ENCODE assay signal across 22 cellular contexts in the genomic region with DNA sequence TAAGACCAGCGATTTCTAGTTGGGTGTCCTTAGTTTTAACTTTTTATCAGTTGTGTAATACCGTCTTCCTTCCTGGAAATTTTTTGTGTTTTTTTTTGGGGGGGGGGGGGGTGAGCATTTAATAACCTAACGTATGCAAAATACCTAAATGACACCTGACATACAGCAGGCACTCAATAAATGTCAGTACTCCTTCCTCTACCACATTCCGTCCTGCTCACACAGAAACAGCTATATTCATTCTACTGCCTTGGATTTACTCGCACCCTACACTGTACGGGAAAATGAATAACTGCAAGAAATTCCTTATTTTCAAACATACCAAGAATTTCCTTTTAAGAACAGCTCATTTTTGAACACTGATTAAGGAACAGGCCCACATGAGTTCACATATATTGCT. TPM values are rescaled to one million over a fixed set of nuclear protein-coding genes. Genes with fewer than 3 reads are reported as not detected.
DNase-seq lines count a peak whose midpoint lies in the region; ATAC-seq, FAIRE-seq and TF ChIP-seq lines count a peak whose summit lies in the region.
"Had no signal": no experiment of that assay in that cellular context is flagged by ENCODE, and none has a peak within 500 bp of the region (broad histone marks: within the 10 kb centered on the region; RNA-seq: fewer than 3 reads in every experiment).

No MANE protein-coding gene starts in this region.

- no peaks in the 10 kb centered on the region for H3K27me3 Mint-ChIP-seq in effector memory CD8-positive, alpha-beta T cell
- no peaks in the 10 kb centered on the region for H3K27me3 Mint-ChIP-seq in stimulated activated naive CD8-positive, alpha-beta T cell treated with anti-CD3 and anti-CD28 coated beads, Interleukin-15, amount 100 ng/mL, for 72 hours
- H3K27me3 Mint-ChIP-seq: CD4-positive, alpha-beta T cell had no signal

- H3K27me3 ChIP-seq in BLaER1 (no peaks in the 10 kb centered on the region), OCI-LY1 (ENCODE audit: insufficient read depth, low read length) (no peaks in the 10 kb centered on the region), H1 (replicated peaks in 1 of 4; ENCODE audit: control insufficient read depth in 3 of 4, extremely low read depth in 1 of 4, insufficient read depth in 3 of 4, low read length in 3 of 4) (peaks cover 0 to 17% (median 13%) of the 10 kb centered on the region in 4 experiments; a peak in 5 of 7 replicates)
- H3K27me3 ChIP-seq: Peyer's patch had no signal

- FAIRE-seq in H1 (lab: Jason Lieb, UNC), result no peak
- FAIRE-seq: GM12891 had no signal

- H4K8ac ChIP-seq in H1 (ENCODE audit: extremely low read depth, insufficient read depth, low read length), result no peak overlapping the region

- peaks cover 22% of the 10 kb centered on the region for H3K36me3 Mint-ChIP-seq in effector memory CD8-positive, alpha-beta T cell (ENCODE audit: insufficient read depth)

- no peak overlapping the region for H2BK15ac ChIP-seq in H1 (ENCODE audit: low read length)

- TF ChIP-seq EP300 in H1 (IDR thresholded peaks at IDR 0.05; ENCODE audit: borderline replicate concordance in 1 of 2, low read depth in 2 of 2, low read length in 2 of 2), result no peak

- H2AK5ac ChIP-seq in H1 (ENCODE audit: low read depth, low read length), result no peak overlapping the region

- ATAC-seq in effector memory CD8-positive, alpha-beta T cell (replicated peaks), result no peak
- ATAC-seq in stimulated activated naive CD8-positive, alpha-beta T cell treated with anti-CD3 and anti-CD28 coated beads, Interleukin-15, amount 100 ng/mL, for 72 hours, result no peak
- no peak for ATAC-seq in HG02571 (IDR thresholded peaks at IDR 0.05; ENCODE audit: unreplicated experiment)
- ATAC-seq: HCT116 had no signal

- TF ChIP-seq CTCF in OCI-LY1 (IDR thresholded peaks at IDR 0.05; ENCODE audit: low read length) (no peak), H1 (IDR thresholded peaks at IDR 0.05; ENCODE audit: control extremely low read depth in 1 of 3, insufficient read depth in 1 of 3, low read depth in 1 of 3, low read length in 3 of 3) (no peak)

- no peak overlapping the region for H2BK120ac ChIP-seq in H1 (replicated peaks; ENCODE audit: low read depth, low read length)

- H3K4me3 ChIP-seq in BLaER1 (peak overlapping the region; percentile 99; the same call in 1 of the 2 replicates), OCI-LY1 (ENCODE audit: low read depth, low read length, poor library complexity, severe bottlenecking) (peak overlapping the region; percentile 72), H1 (ENCODE audit: extremely low read depth in 1 of 4, insufficient read depth in 2 of 4, low read depth in 3 of 4, low read length in 4 of 4) (no peak overlapping the region)
- H3K4me3 ChIP-seq: Peyer's patch, SK-N-MC had no signal

- POLR2A ChIA-PET in H1 (lab: Charles Lee; ENCODE audit: partially characterized antibody), result interaction anchor here (0.6 to 1.1 kb wide), 2 partner anchors 96 to 142 kb away, joined by 3 to 5 read pairs; no protein-coding TSS in a partner anchor

- peaks cover 9% of the 10 kb centered on the region for H3K23me2 ChIP-seq in H1 (ENCODE audit: low read depth, low read length)

- H4K5ac ChIP-seq in H1 (ENCODE audit: insufficient read length, low read depth, low read length), result no peak overlapping the region

- peaks cover 71% of the 10 kb centered on the region for H3K4me1 ChIP-seq in BLaER1
- H3K4me1 ChIP-seq in OCI-LY1 (ENCODE audit: insufficient read depth, low read length, severe bottlenecking), result peaks cover 80% of the 10 kb centered on the region
- H3K4me1 ChIP-seq in H1 (replicated peaks in 1 of 4; ENCODE audit: control insufficient read depth in 3 of 4, insufficient read depth in 4 of 4, low read length in 3 of 4), result peaks cover 16 to 33% (median 23%) of the 10 kb centered on the region in 4 experiments

- H4K20me1 ChIP-seq in BLaER1 (peaks cover 49% of the 10 kb centered on the region), OCI-LY1 (ENCODE audit: insufficient read depth, low read length) (no peaks in the 10 kb centered on the region), H1 (replicated peaks in 1 of 2; ENCODE audit: control insufficient read depth in 1 of 2, insufficient read depth in 2 of 2, low read length in 2 of 2) (peaks cover 10 to 15% of the 10 kb centered on the region in 2 experiments)

- H3K4me1 Mint-ChIP-seq in effector memory CD8-positive, alpha-beta T cell (ENCODE audit: low read depth in 2 of 2), result peaks cover 54 to 61% of the 10 kb centered on the region in 2 donors
- H3K4me1 Mint-ChIP-seq in stimulated activated naive CD8-positive, alpha-beta T cell treated with anti-CD3 and anti-CD28 coated beads, Interleukin-15, amount 100 ng/mL, for 72 hours, result peaks cover 73% of the 10 kb centered on the region

- no peaks in the 10 kb centered on the region for H3F3A ChIP-seq in OCI-LY1 (ENCODE audit: insufficient read depth, low read length)

- peaks cover 14% of the 10 kb centered on the region for H3K79me1 ChIP-seq in H1 (ENCODE audit: low read depth, low read length)

- H3K18ac ChIP-seq in H1 (ENCODE audit: extremely low read depth, low read length), result peak overlapping the region; percentile 29

- H2BK20ac ChIP-seq in H1 (ENCODE audit: low read length), result no peak overlapping the region

- no peaks in the 10 kb centered on the region for H3K9me3 Mint-ChIP-seq in effector memory CD8-positive, alpha-beta T cell
- no peaks in the 10 kb centered on the region for H3K9me3 Mint-ChIP-seq in stimulated activated naive CD8-positive, alpha-beta T cell treated with anti-CD3 and anti-CD28 coated beads, Interleukin-15, amount 100 ng/mL, for 72 hours
- H3K9me3 Mint-ChIP-seq: CD4-positive, alpha-beta T cell had no signal

- H3K27ac Mint-ChIP-seq in effector memory CD8-positive, alpha-beta T cell, result peak overlapping the region in 1 of 2 donors; percentile 5
- no peak overlapping the region for H3K27ac Mint-ChIP-seq in stimulated activated naive CD8-positive, alpha-beta T cell treated with anti-CD3 and anti-CD28 coated beads, Interleukin-15, amount 100 ng/mL, for 72 hours
- H3K27ac Mint-ChIP-seq: CD4-positive, alpha-beta T cell had no signal

- H3K36me3 ChIP-seq in BLaER1 (no peaks in the 10 kb centered on the region), OCI-LY1 (ENCODE audit: insufficient read depth, low read length) (peaks cover 18% of the 10 kb centered on the region; the same call in 1 of the 2 replicates), H1 (ENCODE audit: control insufficient read depth in 2 of 4, insufficient read depth in 4 of 4, low read length in 3 of 4) (no peaks in the 10 kb centered on the region)
- H3K36me3 ChIP-seq: Peyer's patch had no signal

- H3K56ac ChIP-seq in H1 (replicated peaks; ENCODE audit: insufficient read length, low read depth, low read length), result no peak overlapping the region

- H2AFZ ChIP-seq in OCI-LY1 (ENCODE audit: low read length) (no peak overlapping the region), H1 (ENCODE audit: low read length) (no peak overlapping the region)

- H3K14ac ChIP-seq in H1 (ENCODE audit: insufficient read length), result no peak overlapping the region

- H3K4me2 ChIP-seq in BLaER1 (peak overlapping the region; percentile 95), OCI-LY1 (ENCODE audit: low read length) (peak overlapping the region; percentile 91), H1 (ENCODE audit: insufficient read depth in 1 of 2, low read depth in 2 of 2, low read length in 2 of 2) (no peak overlapping the region; a peak in 1 of 4 replicates)

- WGBS in H1 (ENCODE audit: extremely low coverage in 1 of 2, insufficient coverage in 1 of 2, insufficient read length in 1 of 2, insufficient replicate concordance in 2 of 2, low coverage in 1 of 2, low lambda C conversion rate in 2 of 2, missing lambda C conversion rate in 1 of 2), 2 experiments, result 81% methylated on average over 6 of the region's 6 CpGs; no CpG with 5 or more reads in 1 of the 2 experiments

- no peak overlapping the region for H3K4ac ChIP-seq in H1 (replicated peaks; ENCODE audit: insufficient read length, low read depth, low read length)

- no peak overlapping the region for H3K4me3 Mint-ChIP-seq in effector memory CD8-positive, alpha-beta T cell
- H3K4me3 Mint-ChIP-seq in stimulated activated naive CD8-positive, alpha-beta T cell treated with anti-CD3 and anti-CD28 coated beads, Interleukin-15, amount 100 ng/mL, for 72 hours, result no peak overlapping the region
- H3K4me3 Mint-ChIP-seq: CD4-positive, alpha-beta T cell had no signal

- peak; percentile 15 for DNase-seq in GF-D8 (lab: John Stamatoyannopoulos, UW)
- no peak for DNase-seq in H1 (ENCODE audit: low read depth in 1 of 2, low spot score in 2 of 2)
- no peak for DNase-seq in effector memory CD8-positive, alpha-beta T cell
- no peak for DNase-seq in stimulated activated naive CD8-positive, alpha-beta T cell treated with anti-CD3 and anti-CD28 coated beads, Interleukin-15, amount 100 ng/mL, for 72 hours
- no peak for DNase-seq in UCSD-AML1 (lab: John Stamatoyannopoulos, UW; ENCODE audit: unreplicated experiment)
- DNase-seq: CD4-positive, alpha-beta T cell; COR-L47; EL; GDM1; NCI-H2029; NCI-H526 treated with DMSO at 0.1 percent for 48 hours; OCI-M1; SIG-M5; SW 1271 had no signal

- 0 out of 2 replicates have a peak overlapping the region, but pooled peaks have one; percentile 12 for H2BK12ac ChIP-seq in H1 (ENCODE audit: low read depth, low read length)

- TF ChIP-seq RAD21 in H1 (IDR thresholded peaks at IDR 0.05 in 1 of 2, conservative IDR thresholded peaks at IDR 0.05 in 1 of 2; ENCODE audit: low read depth in 2 of 2, low read length in 2 of 2), result no peak

- TF ChIP-seq POLR2A in H1 (IDR thresholded peaks at IDR 0.05; ENCODE audit: control extremely low read depth in 1 of 2, low read depth in 2 of 2, low read length in 2 of 2), result no peak

- H2BK5ac ChIP-seq in H1 (ENCODE audit: low read depth, low read length), result no peak overlapping the region

- H4K91ac ChIP-seq in H1 (replicated peaks; ENCODE audit: insufficient read length, low read length), result no peak overlapping the region

- CTCF ChIA-PET in H1 (lab: Charles Lee; ENCODE audit: partially characterized antibody), result interaction anchor here (0.6 to 5.2 kb wide), 9 partner anchors 21 to 253 kb away, joined by 3 to 30 read pairs (median 3); no protein-coding TSS in a partner anchor

- peak overlapping the region; percentile 33; the same call in 1 of the 2 replicates for H3K27ac ChIP-seq in BLaER1
- H3K27ac ChIP-seq in OCI-LY1 (ENCODE audit: low read depth, low read length, poor library complexity, severe bottlenecking), result peak overlapping the region; percentile 89
- H3K27ac ChIP-seq in H1 (ENCODE audit: low read depth, low read length), result no peak overlapping the region
- H3K27ac ChIP-seq: Peyer's patch, SK-N-MC had no signal

- H3K9me2 ChIP-seq in OCI-LY1 (ENCODE audit: low read depth, low read length), result no peaks in the 10 kb centered on the region

- H3K9me3 ChIP-seq in BLaER1 (no peaks in the 10 kb centered on the region), OCI-LY1 (ENCODE audit: low read length) (no peaks in the 10 kb centered on the region), H1 (ENCODE audit: insufficient read depth in 2 of 2, low read depth in 1 of 2, low read length in 1 of 2) (no peaks in the 10 kb centered on the region)
- H3K9me3 ChIP-seq: Peyer's patch had no signal

- H3K79me2 ChIP-seq in OCI-LY1 (ENCODE audit: insufficient read depth, low read length) (peaks cover 75% of the 10 kb centered on the region), H1 (ENCODE audit: control insufficient read depth in 1 of 2, insufficient read depth in 2 of 2, low read length in 2 of 2) (peaks cover 0 to 80% of the 10 kb centered on the region in 2 experiments; a peak in 3 of 4 replicates)

- H3K9ac ChIP-seq in BLaER1 (peak overlapping the region; percentile 45), OCI-LY1 (ENCODE audit: low read length) (peak overlapping the region; percentile 87; the same call in 1 of the 2 replicates), H1 (replicated peaks in 1 of 4; ENCODE audit: extremely low read depth in 1 of 4, low read depth in 3 of 4, low read length in 3 of 4) (no peak overlapping the region)

- no peak overlapping the region for H3K23ac ChIP-seq in H1 (ENCODE audit: insufficient read length)

RNA-seq across cellular contexts. Expression of a gene that starts 5.3 kb away (rescaled TPM):
- total RNA-seq in H1 (2021; fragmentation: NEBNext Ultra II Directional; extraction: Animal tissue kit (Norgen Biotek cat#: 25700)), result 22.1 and 25.4 TPM in 2 replicates
- polyA plus RNA-seq in H1 (2011; rRNA removed), result 6.6 and 8.5 TPM in 2 replicates
- polyA plus RNA-seq in H1 (2011; cell fraction: cytosol; rRNA removed), result 7.4 TPM
- 22.6 TPM for polyA plus RNA-seq in H1 (2011; cell fraction: nucleus; rRNA removed)
- polyA plus RNA-seq in H1 (2012, experiment 1 of 2), result 7.1 to 10.2 TPM (median 9.6 TPM) in 4 replicates
- 3.5 TPM for polyA plus RNA-seq in H1 (2012, experiment 2 of 2)
- polyA plus RNA-seq in H1 (2013, experiment 1 of 2), result 10.9 TPM
- polyA plus RNA-seq in H1 (2013, experiment 2 of 2), result 11.8 TPM
- 40.6 and 63.3 TPM in 2 replicates for polyA minus RNA-seq in H1 (2011; rRNA and poly(A)+ RNA removed)
- polyA minus RNA-seq in H1 (2011; cell fraction: cytosol; rRNA and poly(A)+ RNA removed), result 26.4 TPM
- 40.7 TPM for polyA minus RNA-seq in H1 (2011; cell fraction: nucleus; rRNA and poly(A)+ RNA removed)
- total RNA-seq: A172 had no signal

Comparison
In these comparisons a context has a peak if more than half of its experiments do, and no peak if none do; other contexts are left out.
1. H3K4me2 ChIP-seq: peak in BLaER1 (single experiment) and OCI-LY1 (single experiment); none in H1 (0 of 2).
2. H3K4me3 ChIP-seq: peak in BLaER1 (single experiment) and OCI-LY1 (single experiment); none in H1 (0 of 4).
3. H3K9ac ChIP-seq: peak in BLaER1 (single experiment) and OCI-LY1 (single experiment); none in H1 (0 of 4).